In genomic region chr22:29288837-29289236, GRCh38 we compare ENCODE assay signal across 2 cellular contexts.
TF ChIP-seq lines count a peak whose summit lies in the region.

No MANE protein-coding gene starts in this region.

TF ChIP-seq in GM12891, 5 proteins besides CTCF, POLR2A, EP300 and RAD21:
- TF ChIP-seq SPI1 (IDR thresholded peaks at IDR 0.05; ENCODE audit: low read depth, low read length): peak; percentile 48
- no peak for TF ChIP-seq TAF1 (IDR thresholded peaks at IDR 0.05; ENCODE audit: low read depth, low read length)

TF ChIP-seq in endothelial cell of umbilical vein, 7 proteins besides CTCF, POLR2A, EP300 and RAD21:
- TF ChIP-seq GATA2 (IDR thresholded peaks at IDR 0.05; ENCODE audit: insufficient read depth, insufficient read length, low read depth, low read length) (no peak), FOS (IDR thresholded peaks at IDR 0.05; ENCODE audit: borderline replicate concordance, insufficient read depth, low read length) (no peak), POLR2AphosphoS5 (IDR thresholded peaks at IDR 0.05; ENCODE audit: insufficient read depth, low read depth, low read length) (no peak), EZH2 (IDR thresholded peaks at IDR 0.05; ENCODE audit: borderline replicate concordance, low read depth, low read length, severe bottlenecking) (no peak), MAX (IDR thresholded peaks at IDR 0.05; ENCODE audit: insufficient read depth, insufficient read length) (no peak), JUN (IDR thresholded peaks at IDR 0.05; ENCODE audit: borderline replicate concordance, insufficient read depth, insufficient read length, low read depth) (no peak), MYC (IDR thresholded peaks at IDR 0.05; ENCODE audit: low read depth, low read length) (no peak)
